8 cellular contexts compared by ENCODE assay signal in the genomic region with DNA sequence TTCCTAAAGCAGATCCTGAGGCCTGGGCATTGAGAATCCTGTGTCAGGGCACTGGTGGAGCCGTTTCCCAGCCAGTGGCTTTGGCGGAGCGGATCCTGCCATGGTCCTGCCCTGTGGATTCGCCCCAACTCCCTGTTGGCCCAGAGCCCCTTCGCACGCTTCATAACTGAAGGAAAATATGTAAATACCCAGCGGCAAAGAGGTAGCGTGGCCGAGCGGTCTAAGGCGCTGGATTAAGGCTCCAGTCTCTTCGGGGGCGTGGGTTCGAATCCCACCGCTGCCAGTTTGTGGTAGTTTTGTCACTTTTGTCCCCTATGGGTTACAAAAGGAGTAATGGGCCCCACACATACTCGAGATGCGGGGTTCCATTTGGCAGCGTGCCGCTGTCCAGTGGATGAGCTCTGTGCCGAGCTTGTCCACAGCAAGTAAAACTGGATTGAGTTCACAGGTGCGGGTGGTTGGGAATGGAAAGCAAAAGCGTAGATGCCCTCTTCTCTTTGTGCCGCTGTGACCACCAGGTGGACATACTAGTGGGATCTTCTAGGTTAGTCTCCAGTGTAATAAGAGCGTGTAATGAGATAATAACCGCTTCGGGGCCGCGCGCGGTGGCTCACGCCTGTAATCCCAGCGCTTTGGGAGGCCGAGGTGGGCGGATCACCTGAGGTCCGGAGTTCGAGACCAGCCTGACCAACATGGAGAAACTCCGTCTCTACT. TPM values are rescaled to one million over a fixed set of nuclear protein-coding genes. Genes with fewer than 3 reads are reported as not detected.
DNase-seq lines count a peak whose midpoint lies in the region; ATAC-seq and TF ChIP-seq lines count a peak whose summit lies in the region.

No MANE protein-coding gene starts in this region.

- no peaks in the 10 kb centered on the region for H3K9me3 Mint-ChIP-seq in activated T-helper 1 cell treated with anti-CD3 and anti-CD28 coated beads, Interleukin-12 subunit alpha, Interleukin-12 subunit beta, Interleukin-2, Interleukin-4 antibody, amounts not matched to agents 30 ng/mL and 10 ng/mL and 1 ng/mL, durations not matched to agents 14 hours and 24 hours and 36 hours

- peaks cover 3% of the 10 kb centered on the region for H3K36me3 Mint-ChIP-seq in activated T-helper 1 cell treated with anti-CD3 and anti-CD28 coated beads, Interleukin-12 subunit alpha, Interleukin-12 subunit beta, Interleukin-2, Interleukin-4 antibody, amounts not matched to agents 30 ng/mL and 10 ng/mL and 1 ng/mL, durations not matched to agents 14 hours and 24 hours and 36 hours (ENCODE audit: low read depth)

- CTCF ChIA-PET in AG04450 (lab: Charles Lee): interaction anchor here (0.7 to 1.1 kb wide), 2 partner anchors 19 to 321 kb away, joined by 3 to 5 read pairs; no protein-coding TSS in a partner anchor

- peaks cover 8% of the 10 kb centered on the region; the same call in 1 of the 2 replicates for H3K4me1 ChIP-seq in HUES6 (ENCODE audit: control insufficient read depth, insufficient read depth, low read length)
- H3K4me1 ChIP-seq in cardiac muscle cell (ENCODE audit: low read depth): no peaks in the 10 kb centered on the region
- H3K4me1 ChIP-seq in prostate gland (replicated peaks): no peaks in the 10 kb centered on the region

- peak overlapping the region; percentile 97 for H3K27ac Mint-ChIP-seq in activated T-helper 1 cell treated with anti-CD3 and anti-CD28 coated beads, Interleukin-12 subunit alpha, Interleukin-12 subunit beta, Interleukin-2, Interleukin-4 antibody, amounts not matched to agents 30 ng/mL and 10 ng/mL and 1 ng/mL, durations not matched to agents 14 hours and 24 hours and 36 hours

- intact Hi-C loops in activated T-helper 1 cell treated with anti-CD3 and anti-CD28 coated beads, Interleukin-12 subunit alpha, Interleukin-12 subunit beta, Interleukin-2, Interleukin-4 antibody, amounts not matched to agents 30 ng/mL and 10 ng/mL and 1 ng/mL, durations not matched to agents 14 hours and 24 hours and 36 hours (cut with micrococcal nuclease): loop anchor here (2.0 to 10.0 kb wide), 4 partner anchors 15 to 1563 kb away; partner anchors contain the start of genes HNRNPH1 and MGAT1
- intact Hi-C loops in prostate gland (cut with DNase I): loop anchor here (1.0 to 10.0 kb wide), 2 partner anchors 31 to 323 kb away; partner anchors contain the start of gene ZFP62

- TF ChIP-seq CTCF in AG04450 (IDR thresholded peaks at IDR 0.05; ENCODE audit: low read depth, low read length): peak; percentile 35
- TF ChIP-seq CTCF in cardiac muscle cell (IDR thresholded peaks at IDR 0.05; ENCODE audit: low read depth, low read length): peak; percentile 16
- TF ChIP-seq CTCF in prostate gland (IDR thresholded peaks at IDR 0.05): no peak

- POLR2A ChIA-PET in AG04450 (lab: Yijun Ruan, JAX): interaction anchor here (0.6 to 5.8 kb wide), 4 partner anchors 20 to 1564 kb away, joined by 3 to 72 read pairs (median 6); partner anchors contain the start of genes HNRNPH1, TRIM41 and TRIM52

- peak overlapping the region; percentile 47 for H3K27ac ChIP-seq in AG04450 (ENCODE audit: low read depth, low read length)
- no peak overlapping the region for H3K27ac ChIP-seq in HUES6 (ENCODE audit: low read depth, low read length)
- no peak overlapping the region for H3K27ac ChIP-seq in cardiac muscle cell
- H3K27ac ChIP-seq in prostate gland: peak overlapping the region; percentile 86 to 95

- H3K27me3 Mint-ChIP-seq in activated T-helper 1 cell treated with anti-CD3 and anti-CD28 coated beads, Interleukin-12 subunit alpha, Interleukin-12 subunit beta, Interleukin-2, Interleukin-4 antibody, amounts not matched to agents 30 ng/mL and 10 ng/mL and 1 ng/mL, durations not matched to agents 14 hours and 24 hours and 36 hours (ENCODE audit: insufficient read depth): peaks cover 8% of the 10 kb centered on the region

- TF ChIP-seq POLR2A in prostate gland (IDR thresholded peaks at IDR 0.05): peak; percentile 10

- H3K9me3 ChIP-seq in AG04450 (ENCODE audit: control insufficient read depth, insufficient read depth, low read length): no peaks in the 10 kb centered on the region; the same call in 1 of the 2 replicates
- no peaks in the 10 kb centered on the region for H3K9me3 ChIP-seq in HUES6 (ENCODE audit: control insufficient read depth, insufficient read depth, low read depth, low read length)
- no peaks in the 10 kb centered on the region for H3K9me3 ChIP-seq in cardiac muscle cell (ENCODE audit: low read depth)
- H3K9me3 ChIP-seq in prostate gland: no peaks in the 10 kb centered on the region

- H3K4me1 Mint-ChIP-seq in activated T-helper 1 cell treated with anti-CD3 and anti-CD28 coated beads, Interleukin-12 subunit alpha, Interleukin-12 subunit beta, Interleukin-2, Interleukin-4 antibody, amounts not matched to agents 30 ng/mL and 10 ng/mL and 1 ng/mL, durations not matched to agents 14 hours and 24 hours and 36 hours (ENCODE audit: low read depth): peaks cover 50% of the 10 kb centered on the region

- peak overlapping the region; percentile 94 for H3K4me3 Mint-ChIP-seq in activated T-helper 1 cell treated with anti-CD3 and anti-CD28 coated beads, Interleukin-12 subunit alpha, Interleukin-12 subunit beta, Interleukin-2, Interleukin-4 antibody, amounts not matched to agents 30 ng/mL and 10 ng/mL and 1 ng/mL, durations not matched to agents 14 hours and 24 hours and 36 hours

- peak overlapping the region; percentile 67 for H3K9ac ChIP-seq in HUES6 (ENCODE audit: low read length)

- DNase-seq in AG04450 (ENCODE audit: low read depth, low spot score): peak; percentile 55
- peak; percentile 31 for DNase-seq in activated T-helper 1 cell treated with anti-CD3 and anti-CD28 coated beads, Interleukin-12 subunit alpha, Interleukin-12 subunit beta, Interleukin-2, Interleukin-4 antibody, amounts not matched to agents 30 ng/mL and 10 ng/mL and 1 ng/mL, durations not matched to agents 14 hours and 24 hours and 36 hours (ENCODE audit: low spot score)
- DNase-seq in cardiac muscle cell (ENCODE audit: low read depth in 1 of 2, low spot score in 1 of 2): peak; percentile 77 to 81
- DNase-seq in prostate gland (ENCODE audit: low spot score): peak; percentile 74
- DNase-seq in T1000 (lab: John Stamatoyannopoulos, UW): no peak

- ATAC-seq in HG03097 (IDR thresholded peaks at IDR 0.05; ENCODE audit: low FRiP score, unreplicated experiment): no peak
- ATAC-seq in HG03139 (IDR thresholded peaks at IDR 0.05; ENCODE audit: unreplicated experiment): no peak

- peak overlapping the region; percentile 57 for H3K4me3 ChIP-seq in AG04450 (ENCODE audit: low read depth, low read length)
- H3K4me3 ChIP-seq in HUES6 (ENCODE audit: low read depth, low read length): peak overlapping the region; percentile 82
- H3K4me3 ChIP-seq in cardiac muscle cell: peak overlapping the region; percentile 69
- H3K4me3 ChIP-seq in prostate gland: peak overlapping the region; percentile 62 to 90

- H3K27me3 ChIP-seq in AG04450 (ENCODE audit: control insufficient read depth, insufficient read depth, low read length) (no peaks in the 10 kb centered on the region), HUES6 (ENCODE audit: control insufficient read depth, insufficient read depth, low read length) (peaks cover 27% of the 10 kb centered on the region), cardiac muscle cell (peaks cover 15% of the 10 kb centered on the region), prostate gland (replicated peaks; ENCODE audit: insufficient read depth) (no peaks in the 10 kb centered on the region)

- H3K36me3 ChIP-seq in HUES6 (ENCODE audit: control insufficient read depth, insufficient read depth, low read length) (no peaks in the 10 kb centered on the region), cardiac muscle cell (no peaks in the 10 kb centered on the region), prostate gland (no peaks in the 10 kb centered on the region)

- 4% methylated on average over 37 of the region's 37 CpGs for WGBS in prostate gland

RNA-seq across cellular contexts. Expression of gene TRIM7, which starts 17.3 kb away (rescaled TPM):
- polyA plus RNA-seq in AG04450 (2011; rRNA removed) (0.66 and 1.1 TPM in 2 replicates), cardiac muscle cell (0.11 and 0.20 TPM in 2 replicates)
- 0.17 and 0.18 TPM in 2 replicates for polyA minus RNA-seq in AG04450 (2011; rRNA and poly(A)+ RNA removed)
- total RNA-seq in activated T-helper 1 cell treated with anti-CD3 and anti-CD28 coated beads, Interleukin-12 subunit alpha, Interleukin-12 subunit beta, Interleukin-2, Interleukin-4 antibody, amounts not matched to agents 30 ng/mL and 10 ng/mL and 1 ng/mL, durations not matched to agents 14 hours and 24 hours and 36 hours: 1.5 and 1.8 TPM in 2 replicates
- total RNA-seq in cardiac muscle cell (0.39 TPM in 1 of 2 replicates, not detected in the other), prostate gland (1 to 10 TPM; 4.5 to 6.4 TPM)

RNA-seq across cellular contexts. Expression of gene TRIM41, which starts 35.4 kb away (rescaled TPM):
- polyA plus RNA-seq in AG04450 (2011; rRNA removed): 11.5 and 12.3 TPM in 2 replicates
- 10.3 and 10.5 TPM in 2 replicates for polyA minus RNA-seq in AG04450 (2011; rRNA and poly(A)+ RNA removed)
- total RNA-seq in activated T-helper 1 cell treated with anti-CD3 and anti-CD28 coated beads, Interleukin-12 subunit alpha, Interleukin-12 subunit beta, Interleukin-2, Interleukin-4 antibody, amounts not matched to agents 30 ng/mL and 10 ng/mL and 1 ng/mL, durations not matched to agents 14 hours and 24 hours and 36 hours: 31.8 and 34.8 TPM in 2 replicates
- total RNA-seq in cardiac muscle cell: 29.4 and 30.1 TPM in 2 replicates
- 3.4 and 5.4 TPM in 2 replicates for polyA plus RNA-seq in cardiac muscle cell
- 10 to 100 TPM; 16.9 to 28.3 TPM for total RNA-seq in prostate gland

RNA-seq across cellular contexts. Expression of gene OR2V2, which starts 40.3 kb away (rescaled TPM):
- polyA plus RNA-seq in AG04450 (2011; rRNA removed) (not detected in 2 replicates), cardiac muscle cell (not detected in 2 replicates)
- not detected in 2 replicates for polyA minus RNA-seq in AG04450 (2011; rRNA and poly(A)+ RNA removed)
- total RNA-seq in activated T-helper 1 cell treated with anti-CD3 and anti-CD28 coated beads, Interleukin-12 subunit alpha, Interleukin-12 subunit beta, Interleukin-2, Interleukin-4 antibody, amounts not matched to agents 30 ng/mL and 10 ng/mL and 1 ng/mL, durations not matched to agents 14 hours and 24 hours and 36 hours: not detected in 2 replicates
- total RNA-seq in cardiac muscle cell (not detected in 2 replicates), prostate gland (not detected)

RNA-seq across cellular contexts. Expression of gene RACK1, which starts 56.0 kb away (rescaled TPM):
- polyA plus RNA-seq in AG04450 (2011; rRNA removed): 4,422 and 6,028 TPM in 2 replicates
- 6,011 and 8,408 TPM in 2 replicates for polyA minus RNA-seq in AG04450 (2011; rRNA and poly(A)+ RNA removed)
- 2,098 and 2,121 TPM in 2 replicates for total RNA-seq in activated T-helper 1 cell treated with anti-CD3 and anti-CD28 coated beads, Interleukin-12 subunit alpha, Interleukin-12 subunit beta, Interleukin-2, Interleukin-4 antibody, amounts not matched to agents 30 ng/mL and 10 ng/mL and 1 ng/mL, durations not matched to agents 14 hours and 24 hours and 36 hours
- total RNA-seq in cardiac muscle cell: 2,235 and 2,267 TPM in 2 replicates
- 803 and 899 TPM in 2 replicates for polyA plus RNA-seq in cardiac muscle cell
- total RNA-seq in prostate gland: 1,000 to 10,000 TPM; 2,058 to 4,360 TPM

RNA-seq across cellular contexts. Expression of gene OR2V1, which starts 56.7 kb away (rescaled TPM):
- not detected in 2 replicates for polyA plus RNA-seq in AG04450 (2011; rRNA removed)
- not detected in 2 replicates for polyA minus RNA-seq in AG04450 (2011; rRNA and poly(A)+ RNA removed)
- not detected in 2 replicates for total RNA-seq in activated T-helper 1 cell treated with anti-CD3 and anti-CD28 coated beads, Interleukin-12 subunit alpha, Interleukin-12 subunit beta, Interleukin-2, Interleukin-4 antibody, amounts not matched to agents 30 ng/mL and 10 ng/mL and 1 ng/mL, durations not matched to agents 14 hours and 24 hours and 36 hours
- not detected in 2 replicates for total RNA-seq in cardiac muscle cell
- polyA plus RNA-seq in cardiac muscle cell: not detected in 2 replicates
- total RNA-seq in prostate gland: not detected

Comparison
In these comparisons a context has a peak if more than half of its experiments do, and no peak if none do; other contexts are left out.
1. H3K27ac ChIP-seq: peak in AG04450 (single experiment) and prostate gland (2 of 2); none in HUES6 (single experiment) and cardiac muscle cell (single experiment).
2. CTCF ChIP-seq: peak in AG04450 (single experiment) and cardiac muscle cell (single experiment); none in prostate gland (0 of 4).
3. Peak in every context shown above with its lines, with median percentiles within 50 percentile points of each other: H3K4me3 ChIP-seq.